In genomic region chr3:105571005-105571404, GRCh38 we compare ENCODE assay signal across 15 cellular contexts.
A peak's percentile ranks its signal among the peaks of the same experiment; 100 is the strongest.
DNase-seq lines count a peak whose midpoint lies in the region; ATAC-seq and TF ChIP-seq lines count a peak whose summit lies in the region.
"Had no signal": no experiment of that assay in that cellular context is flagged by ENCODE, and none has a peak within 500 bp of the region (broad histone marks: within the 10 kb centered on the region; RNA-seq: fewer than 3 reads in every experiment).

No MANE protein-coding gene starts in this region.

- H3K36me3 ChIP-seq in KMS-11 (ENCODE audit: insufficient read depth) (no peaks in the 10 kb centered on the region), OCI-LY3 (replicated peaks; ENCODE audit: low read depth, low read length) (peaks cover 23% of the 10 kb centered on the region), mesendoderm (ENCODE audit: control insufficient read depth, insufficient read depth, low read length) (no peaks in the 10 kb centered on the region)

- no peak overlapping the region for H3K4me3 ChIP-seq in KMS-11 (IDR thresholded peaks at IDR 0.05; ENCODE audit: insufficient read depth, low read depth, low read length)
- H3K4me3 ChIP-seq in OCI-LY3 (ENCODE audit: low read length), result peak overlapping the region; percentile 18; the same call in 1 of the 2 replicates
- no peak overlapping the region for H3K4me3 ChIP-seq in mesendoderm (ENCODE audit: low read length)
- H3K4me3 ChIP-seq: GM23248 had no signal

- no peak overlapping the region for H3K23ac ChIP-seq in mesendoderm (ENCODE audit: low read length)

- H3K27me3 ChIP-seq in KMS-11 (ENCODE audit: insufficient read depth, low read depth) (no peaks in the 10 kb centered on the region), OCI-LY3 (ENCODE audit: low read depth, low read length) (no peaks in the 10 kb centered on the region), mesendoderm (ENCODE audit: insufficient read depth, low read length, poor library complexity) (no peaks in the 10 kb centered on the region)

- no peak overlapping the region for H2BK15ac ChIP-seq in mesendoderm (replicated peaks; ENCODE audit: low read depth)

- DNase-seq in mesendoderm (no peak), NCI-H187 treated with DMSO at 0.1 percent for 48 hours (lab: John Stamatoyannopoulos, UW) (no peak), T-helper 9 cell (no peak)
- DNase-seq: C1 segment of cervical spinal cord; Calu3; CD4-positive, alpha-beta memory T cell; COR-L47; DMS53; DMS79 treated with DMSO at 0.1 percent for 48 hours; GF-D8; GM23248; H7 had no signal

- H3K4ac ChIP-seq in mesendoderm (ENCODE audit: low read depth, low read length), result no peak overlapping the region

- H3K4me2 ChIP-seq in KMS-11 (no peak overlapping the region), OCI-LY3 (ENCODE audit: low read length) (peak overlapping the region; percentile 44), mesendoderm (ENCODE audit: low read length) (no peak overlapping the region)

- no peak overlapping the region for H2BK5ac ChIP-seq in mesendoderm (ENCODE audit: low read length)

- WGBS in mesendoderm (ENCODE audit: extremely low coverage, insufficient coverage, low lambda C conversion rate), result no CpG with 5 or more reads among the region's 5 CpGs

- H2AK5ac ChIP-seq in mesendoderm (ENCODE audit: low read length), result no peak overlapping the region

- H3K79me2 ChIP-seq in KMS-11 (ENCODE audit: insufficient read depth, low read depth) (no peaks in the 10 kb centered on the region), OCI-LY3 (ENCODE audit: low read length) (no peaks in the 10 kb centered on the region), mesendoderm (ENCODE audit: control insufficient read depth, insufficient read depth, low read length) (no peaks in the 10 kb centered on the region)

- H3K56ac ChIP-seq in mesendoderm (ENCODE audit: low read length), result no peak overlapping the region

- H4K20me1 ChIP-seq in KMS-11 (ENCODE audit: insufficient read depth) (no peaks in the 10 kb centered on the region), OCI-LY3 (ENCODE audit: insufficient read depth, low read length) (no peaks in the 10 kb centered on the region)

- no peak overlapping the region for H4K5ac ChIP-seq in mesendoderm (ENCODE audit: low read length)

- H3K18ac ChIP-seq in mesendoderm (ENCODE audit: low read length), result no peak overlapping the region

- H3K27ac ChIP-seq in KMS-11, result no peak overlapping the region
- no peak overlapping the region for H3K27ac ChIP-seq in OCI-LY3 (ENCODE audit: low read length)
- H3K27ac ChIP-seq in mesendoderm (ENCODE audit: low read depth, low read length), result no peak overlapping the region
- H3K27ac ChIP-seq: GM23248 had no signal

- peak overlapping the region; percentile 93 for H4K8ac ChIP-seq in mesendoderm (ENCODE audit: low read depth, low read length)

- no peak overlapping the region for H2BK120ac ChIP-seq in mesendoderm (ENCODE audit: low read depth, low read length)

- TF ChIP-seq CTCF in KMS-11 (conservative IDR thresholded peaks at IDR 0.05; ENCODE audit: low read depth, low read length) (no peak), OCI-LY3 (IDR thresholded peaks at IDR 0.05; ENCODE audit: low read depth, low read length) (no peak)

- no peak overlapping the region for H3K9ac ChIP-seq in KMS-11
- H3K9ac ChIP-seq in OCI-LY3 (ENCODE audit: low read length), result no peak overlapping the region
- no peak overlapping the region for H3K9ac ChIP-seq in mesendoderm (ENCODE audit: low read length)
- H3K9ac ChIP-seq: GM23248 had no signal

- H2AFZ ChIP-seq in KMS-11 (ENCODE audit: low read depth), result peak overlapping the region; percentile 26; the same call in 1 of the 2 replicates
- H2AFZ ChIP-seq in OCI-LY3 (ENCODE audit: low read depth, low read length), result no peak overlapping the region
- H2AFZ ChIP-seq: GM23248 had no signal

- ATAC-seq in HG02884 (IDR thresholded peaks at IDR 0.05; ENCODE audit: unreplicated experiment), result no peak

- H3K4me1 ChIP-seq in KMS-11 (ENCODE audit: low read depth, poor library complexity, severe bottlenecking) (peaks cover 5% of the 10 kb centered on the region), OCI-LY3 (ENCODE audit: low read length) (peaks cover 11% of the 10 kb centered on the region), mesendoderm (ENCODE audit: control insufficient read depth, low read depth, low read length) (no peaks in the 10 kb centered on the region)

- no peaks in the 10 kb centered on the region for H3K9me3 ChIP-seq in OCI-LY3 (ENCODE audit: insufficient read depth, low read length)

- H3K79me1 ChIP-seq in mesendoderm (ENCODE audit: low read length), result no peaks in the 10 kb centered on the region
